ENCODE assay signal across 1 cellular context in genomic region chr1:36516372-36517018, GRCh38.
TF ChIP-seq lines count a peak whose summit lies in the region.

No MANE protein-coding gene starts in this region.

TF ChIP-seq in IMR-90, 13 proteins besides CTCF, POLR2A, EP300 and RAD21:
- TF ChIP-seq MXI1 (IDR thresholded peaks at IDR 0.05; ENCODE audit: borderline replicate concordance, low read depth, low read length) = no peak
- peak; percentile 32; the same call in 1 of the 2 replicates for TF ChIP-seq SMC3 (IDR thresholded peaks at IDR 0.05; ENCODE audit: low read depth, low read length)
TF ChIP-seq in IMR-90: peak in this region for 1.
